Comparison of ENCODE assay signal across 25 cellular contexts in the genomic region with DNA sequence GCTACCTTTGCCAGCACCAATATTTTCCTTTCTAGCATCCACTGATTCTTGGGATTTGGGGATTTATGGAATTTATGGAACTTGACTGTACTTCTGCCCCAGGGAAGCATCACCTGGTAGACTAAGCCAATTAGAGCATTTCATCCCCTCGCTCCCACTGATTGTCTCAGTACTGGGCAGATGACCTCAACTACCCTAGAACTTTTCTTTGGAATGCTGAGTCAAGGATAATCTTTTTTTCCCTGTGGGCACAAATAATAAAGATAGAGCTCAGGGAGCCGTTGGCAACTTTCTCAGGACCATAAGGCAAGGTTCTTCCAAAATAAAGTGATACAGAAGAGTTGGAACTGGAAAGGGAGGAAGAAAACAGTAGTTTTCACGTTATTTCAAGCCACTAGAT.
"Had no signal": no experiment of that assay in that cellular context is flagged by ENCODE, and none has a peak within 500 bp of the region (broad histone marks: within the 10 kb centered on the region; RNA-seq: fewer than 3 reads in every experiment).

No MANE protein-coding gene starts in this region.

- H3K36me3 ChIP-seq: adrenal gland, cardiac muscle cell, left lung, neutrophil, prostate gland, suprapubic skin, tibial artery had no signal

- DNase-seq: activated B cell treated with CpG ODN at 0.5 μM for 24 hours; activated CD4-positive, alpha-beta T cell treated with anti-CD3 and anti-CD28 coated beads, Interleukin-2, amount 50 U/mL, for 1 hour; activated naive CD4-positive, alpha-beta T cell treated with anti-CD3 and anti-CD28 coated beads for 36 hours; activated naive CD8-positive, alpha-beta T cell treated with anti-CD3 and anti-CD28 coated beads for 36 hours; activated T-cell treated with anti-CD3 and anti-CD28 coated beads for 4 hours; activated T-cell treated with anti-CD3 and anti-CD28 coated beads, Interleukin-2, amount 50 U/mL, for 72 hours; aorta; body of pancreas; cerebellar nuclear complex; dorsolateral prefrontal cortex; effector memory CD4-positive, alpha-beta T cell; left lung; naive B cell; nephron progenitor cell; retina; stimulated activated CD4-positive, alpha-beta T cell treated with anti-CD3 and anti-CD28 coated beads, Interleukin-15, amount 100 ng/mL, for 24 hours; stimulated activated CD4-positive, alpha-beta T cell treated with anti-CD3 and anti-CD28 coated beads, Interleukin-2, amount 100 ng/mL, for 24 hours; stimulated activated naive CD4-positive, alpha-beta T cell had no signal

- H3K4me3 ChIP-seq: adrenal gland, body of pancreas, cardiac muscle cell, coronary artery, dorsolateral prefrontal cortex, left lung, prostate gland, suprapubic skin, tibial artery had no signal

- ATAC-seq: activated T-cell treated with anti-CD3 and anti-CD28 coated beads, Interleukin-2, amount 50 U/mL, for 72 hours; left lung had no signal

- H3K27ac ChIP-seq: body of pancreas, cardiac muscle cell, coronary artery, left lung, neutrophil, prostate gland, suprapubic skin, tibial artery had no signal

- H3K4me1 ChIP-seq: adrenal gland, prostate gland, suprapubic skin had no signal

- H3K27me3 ChIP-seq: adrenal gland, body of pancreas, cardiac muscle cell, dorsolateral prefrontal cortex, left lung, neutrophil, suprapubic skin, tibial artery had no signal

- H3K9me3 ChIP-seq: adrenal gland, body of pancreas, left lung, neutrophil, prostate gland, suprapubic skin, tibial artery had no signal
